In genomic region chr15:59260090-59260489, GRCh38 we compare ENCODE assay signal across 1 cellular context.
TF ChIP-seq lines count a peak whose summit lies in the region.

No MANE protein-coding gene starts in this region.

TF ChIP-seq in GM23338, 12 proteins besides CTCF, POLR2A, EP300 and RAD21 (continued from another document):
- TF ChIP-seq ZNF462 (CRISPR knock-in tag; IDR thresholded peaks at IDR 0.05) (no peak), POLR2AphosphoS5 (IDR thresholded peaks at IDR 0.05; ENCODE audit: low read depth) (no peak), ETS1 (IDR thresholded peaks at IDR 0.05) (no peak), EZH2 (IDR thresholded peaks at IDR 0.05; ENCODE audit: low read depth, unreplicated experiment) (no peak), CREB1 (CRISPR knock-in tag; IDR thresholded peaks at IDR 0.05; ENCODE audit: low read depth) (no peak)
